Comparison of ENCODE assay signal across 10 cellular contexts in genomic region chr11:9203715-9204311, GRCh38.
DNase-seq lines count a peak whose midpoint lies in the region; ATAC-seq and TF ChIP-seq lines count a peak whose summit lies in the region.
"Had no signal": no experiment of that assay in that cellular context is flagged by ENCODE, and none has a peak within 500 bp of the region (broad histone marks: within the 10 kb centered on the region; RNA-seq: fewer than 3 reads in every experiment).

No MANE protein-coding gene starts in this region.

- H3K4me2 ChIP-seq in OCI-LY3 (ENCODE audit: low read length) = no peak overlapping the region

- TF ChIP-seq CTCF in OCI-LY3 (IDR thresholded peaks at IDR 0.05; ENCODE audit: low read depth, low read length) = peak; percentile 40
- TF ChIP-seq CTCF in fibroblast of villous mesenchyme (IDR thresholded peaks at IDR 0.05; ENCODE audit: insufficient read depth, low read depth, low read length) = peak; percentile 30
- peak; percentile 13 for TF ChIP-seq CTCF in retinal pigment epithelial cell (conservative IDR thresholded peaks at IDR 0.05; ENCODE audit: low read depth, low read length)
- TF ChIP-seq CTCF in lower leg skin (IDR thresholded peaks at IDR 0.05) = no peak

- ATAC-seq in GM21717 (IDR thresholded peaks at IDR 0.05; ENCODE audit: unreplicated experiment) (no peak), GM21723 (IDR thresholded peaks at IDR 0.05; ENCODE audit: unreplicated experiment) (no peak)

- intact Hi-C loops in lower leg skin (cut with DNase I; ENCODE audit: low total_unique reads) = no loop called here

- H3K9me3 ChIP-seq in OCI-LY3 (ENCODE audit: insufficient read depth, low read length) = no peaks in the 10 kb centered on the region
- H3K9me3 ChIP-seq: SJSA1 had no signal

- 82 to 89% methylated on average over 12 of the region's 12 CpGs for WGBS in lower leg skin, 2 donors

- H3K4me3 ChIP-seq in OCI-LY3 (ENCODE audit: low read length) = no peak overlapping the region
- no peak overlapping the region for H3K4me3 ChIP-seq in fibroblast of villous mesenchyme (ENCODE audit: low read depth, low read length)
- no peak overlapping the region for H3K4me3 ChIP-seq in retinal pigment epithelial cell (ENCODE audit: low read length)
- H3K4me3 ChIP-seq in lower leg skin (ENCODE audit: low read depth, poor library complexity, severe bottlenecking) = no peak overlapping the region
- H3K4me3 ChIP-seq: SJSA1 had no signal

- H4K20me1 ChIP-seq in OCI-LY3 (ENCODE audit: insufficient read depth, low read length) = peaks cover 5% of the 10 kb centered on the region; the same call in 1 of the 2 replicates

- H3K4me1 ChIP-seq in OCI-LY3 (ENCODE audit: low read length) = peaks cover 11% of the 10 kb centered on the region

- H2AFZ ChIP-seq in OCI-LY3 (ENCODE audit: low read depth, low read length) = no peak overlapping the region

- peak; percentile 24 for DNase-seq in activated T-cell treated with anti-CD3 and anti-CD28 coated beads, Interleukin-2, amount 50 U/mL, for 1 hour
- DNase-seq in activated T-cell treated with anti-CD3 and anti-CD28 coated beads for 4 hours (no peak), fibroblast of villous mesenchyme (ENCODE audit: low read depth) (no peak), retinal pigment epithelial cell (ENCODE audit: low read depth) (no peak), lower leg skin (ENCODE audit: low spot score in 2 of 2) (no peak)
- DNase-seq: NCI-H1436 treated with DMSO at 0.1 percent for 48 hours had no signal

- H3K27me3 ChIP-seq in OCI-LY3 (ENCODE audit: low read depth, low read length) = no peaks in the 10 kb centered on the region
- H3K27me3 ChIP-seq: SJSA1 had no signal

- peaks cover 21% of the 10 kb centered on the region for H3K36me3 ChIP-seq in OCI-LY3 (replicated peaks; ENCODE audit: low read depth, low read length)

- no peak overlapping the region for H3K9ac ChIP-seq in OCI-LY3 (ENCODE audit: low read length)

- H3K27ac ChIP-seq in OCI-LY3 (ENCODE audit: low read length) = no peak overlapping the region
- H3K27ac ChIP-seq: SJSA1 had no signal

- peaks cover 17% of the 10 kb centered on the region for H3K79me2 ChIP-seq in OCI-LY3 (ENCODE audit: low read length)

- TF ChIP-seq POLR2A in lower leg skin (IDR thresholded peaks at IDR 0.05) = no peak

Comparison
In these comparisons a context has a peak if more than half of its experiments do, and no peak if none do; other contexts are left out.
1. CTCF ChIP-seq: peak in OCI-LY3 (single experiment), fibroblast of villous mesenchyme (single experiment) and retinal pigment epithelial cell (single experiment); none in lower leg skin (0 of 3).